ENCODE assay signal across 1 cellular context in the genomic region with DNA sequence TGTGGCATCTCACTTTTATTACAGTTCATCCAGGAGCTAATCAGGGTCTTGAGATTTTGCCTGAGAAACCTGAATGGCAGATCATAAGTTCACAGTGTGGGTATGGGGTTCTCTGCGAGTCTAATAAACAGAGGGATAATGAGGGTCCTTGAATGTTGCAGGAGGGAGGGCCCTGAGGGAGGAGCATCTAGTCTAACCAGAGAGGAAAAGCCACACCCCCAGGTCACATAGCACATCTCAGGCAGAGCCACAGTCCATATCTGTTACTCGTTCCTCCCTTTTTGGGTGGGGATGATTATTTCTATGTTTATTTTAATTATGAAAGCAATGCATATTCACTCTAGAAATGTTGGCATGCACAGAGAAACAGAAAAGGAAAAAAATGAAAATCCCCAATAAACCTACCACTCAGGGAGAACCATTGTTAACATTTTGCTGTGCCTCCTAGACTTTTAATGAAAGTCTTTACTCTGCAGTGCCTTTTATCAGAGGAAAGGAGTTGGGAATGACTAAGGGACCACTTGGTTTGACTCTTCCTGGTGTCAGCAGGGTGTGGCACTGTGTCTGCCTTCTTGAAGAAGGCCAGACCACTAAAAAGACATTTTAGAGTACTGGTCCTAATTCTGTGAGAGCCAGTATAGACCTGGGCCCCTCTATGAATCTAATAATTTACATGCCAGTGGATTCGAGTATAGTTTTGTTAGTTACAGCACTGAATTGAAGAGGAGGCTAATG.
TF ChIP-seq lines count a peak whose summit lies in the region.

No MANE protein-coding gene starts in this region.

TF ChIP-seq in neural cell, 6 proteins besides CTCF, POLR2A, EP300 and RAD21 (continued from another document):
- TF ChIP-seq, protein P1, sequence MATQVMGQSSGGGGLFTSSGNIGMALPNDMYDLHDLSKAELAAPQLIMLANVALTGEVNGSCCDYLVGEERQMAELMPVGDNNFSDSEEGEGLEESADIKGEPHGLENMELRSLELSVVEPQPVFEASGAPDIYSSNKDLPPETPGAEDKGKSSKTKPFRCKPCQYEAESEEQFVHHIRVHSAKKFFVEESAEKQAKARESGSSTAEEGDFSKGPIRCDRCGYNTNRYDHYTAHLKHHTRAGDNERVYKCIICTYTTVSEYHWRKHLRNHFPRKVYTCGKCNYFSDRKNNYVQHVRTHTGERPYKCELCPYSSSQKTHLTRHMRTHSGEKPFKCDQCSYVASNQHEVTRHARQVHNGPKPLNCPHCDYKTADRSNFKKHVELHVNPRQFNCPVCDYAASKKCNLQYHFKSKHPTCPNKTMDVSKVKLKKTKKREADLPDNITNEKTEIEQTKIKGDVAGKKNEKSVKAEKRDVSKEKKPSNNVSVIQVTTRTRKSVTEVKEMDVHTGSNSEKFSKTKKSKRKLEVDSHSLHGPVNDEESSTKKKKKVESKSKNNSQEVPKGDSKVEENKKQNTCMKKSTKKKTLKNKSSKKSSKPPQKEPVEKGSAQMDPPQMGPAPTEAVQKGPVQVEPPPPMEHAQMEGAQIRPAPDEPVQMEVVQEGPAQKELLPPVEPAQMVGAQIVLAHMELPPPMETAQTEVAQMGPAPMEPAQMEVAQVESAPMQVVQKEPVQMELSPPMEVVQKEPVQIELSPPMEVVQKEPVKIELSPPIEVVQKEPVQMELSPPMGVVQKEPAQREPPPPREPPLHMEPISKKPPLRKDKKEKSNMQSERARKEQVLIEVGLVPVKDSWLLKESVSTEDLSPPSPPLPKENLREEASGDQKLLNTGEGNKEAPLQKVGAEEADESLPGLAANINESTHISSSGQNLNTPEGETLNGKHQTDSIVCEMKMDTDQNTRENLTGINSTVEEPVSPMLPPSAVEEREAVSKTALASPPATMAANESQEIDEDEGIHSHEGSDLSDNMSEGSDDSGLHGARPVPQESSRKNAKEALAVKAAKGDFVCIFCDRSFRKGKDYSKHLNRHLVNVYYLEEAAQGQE (IDR thresholded peaks at IDR 0.05; ENCODE audit: borderline replicate concordance) = no peak
- TF ChIP-seq POLR2AphosphoS5 (IDR thresholded peaks at IDR 0.05) (no peak), TAF1 (IDR thresholded peaks at IDR 0.05; ENCODE audit: low read depth) (no peak), SMC3 (conservative IDR thresholded peaks at IDR 0.05; ENCODE audit: poor library complexity) (no peak)
